Comparison of ENCODE assay signal across 16 cellular contexts in genomic region chr6:166467436-166468000, GRCh38.
A peak's percentile ranks its signal among the peaks of the same experiment; 100 is the strongest.
DNase-seq lines count a peak whose midpoint lies in the region; TF ChIP-seq lines count a peak whose summit lies in the region.
"Had no signal": no experiment of that assay in that cellular context is flagged by ENCODE, and none has a peak within 500 bp of the region (broad histone marks: within the 10 kb centered on the region; RNA-seq: fewer than 3 reads in every experiment).

No MANE protein-coding gene starts in this region.

- peak; percentile 65 for DNase-seq in NCI-H82 (lab: John Stamatoyannopoulos, UW)
- no peak for DNase-seq in NCI-H82 treated with DMSO at 0.1 percent for 48 hours (lab: John Stamatoyannopoulos, UW; ENCODE audit: unreplicated experiment)
- DNase-seq in NCI-H524 treated with DMSO at 0.1 percent for 48 hours (lab: John Stamatoyannopoulos, UW), result peak; percentile 92
- peak; percentile 97 for DNase-seq in cerebellar cortex (ENCODE audit: low spot score)
- DNase-seq in glutamatergic neuron, result peak; percentile 26
- no peak for DNase-seq in NCI-H345 treated with DMSO at 0.1 percent for 48 hours (lab: John Stamatoyannopoulos, UW; ENCODE audit: unreplicated experiment)
- no peak for DNase-seq in ecto neural progenitor cell (ENCODE audit: low spot score)
- no peak for DNase-seq in NCI-H446 (lab: John Stamatoyannopoulos, UW)
- DNase-seq: 8988T, GDM1, HCEC 1CT, MV-4-11, NCI-H187, NCI-H2107, NCI-H345, SHP77 had no signal

- no peak for TF ChIP-seq CTCF in glutamatergic neuron (IDR thresholded peaks at IDR 0.05; ENCODE audit: partially characterized antibody, unreplicated experiment)

- H3K4me1 Mint-ChIP-seq in glutamatergic neuron (ENCODE audit: low read depth, unreplicated experiment), result peaks cover 51% of the 10 kb centered on the region

- H3K27me3 Mint-ChIP-seq in glutamatergic neuron (ENCODE audit: unreplicated experiment), result peaks cover 28% of the 10 kb centered on the region

- H3K27ac Mint-ChIP-seq in glutamatergic neuron (ENCODE audit: unreplicated experiment), result peak overlapping the region; percentile 85

- H3K9me3 Mint-ChIP-seq in glutamatergic neuron (ENCODE audit: unreplicated experiment), result peaks cover 25% of the 10 kb centered on the region

- peak overlapping the region; percentile 63 for H3K4me3 Mint-ChIP-seq in glutamatergic neuron (ENCODE audit: unreplicated experiment)

- H3K36me3 Mint-ChIP-seq in glutamatergic neuron (ENCODE audit: unreplicated experiment), result no peaks in the 10 kb centered on the region

Comparison
In these comparisons a context has a peak if more than half of its experiments do, and no peak if none do; other contexts are left out.
1. DNase-seq: peak in NCI-H82 (single experiment), NCI-H524 treated with DMSO at 0.1 percent for 48 hours (single experiment), cerebellar cortex (single experiment) and glutamatergic neuron (single experiment); none in NCI-H82 treated with DMSO at 0.1 percent for 48 hours (single experiment), NCI-H345 treated with DMSO at 0.1 percent for 48 hours (single experiment), ecto neural progenitor cell (single experiment) and NCI-H446 (0 of 2).